In the genomic region with DNA sequence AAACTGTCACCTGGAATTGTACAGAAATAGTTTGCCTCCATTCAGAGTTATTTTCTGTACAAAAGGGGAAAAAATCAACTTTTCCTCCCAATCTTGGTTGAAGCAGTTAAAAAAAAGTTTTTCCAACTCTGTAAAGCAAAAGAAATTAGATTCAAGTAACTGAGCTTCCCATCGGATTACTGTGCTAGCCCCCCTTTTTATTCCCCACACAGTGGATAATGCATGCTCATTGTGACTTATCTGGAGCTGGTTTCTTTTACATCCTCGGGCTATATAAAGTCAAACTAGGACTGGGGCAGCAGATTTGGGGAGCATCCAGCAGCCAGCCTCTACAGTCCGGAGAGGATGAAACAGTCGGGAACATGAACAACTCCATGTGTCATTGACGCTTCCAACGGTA, we compare ENCODE assay signal across 10 cellular contexts. TPM values are rescaled to one million over a fixed set of nuclear protein-coding genes. Genes with fewer than 3 reads are reported as not detected.
"Had no signal": no experiment of that assay in that cellular context is flagged by ENCODE, and none has a peak within 500 bp of the region (broad histone marks: within the 10 kb centered on the region; RNA-seq: fewer than 3 reads in every experiment).

A gene (plus strand): TSS at position 301 of the 400 bp plus-strand sequence. CDS start 335 bp downstream, outside the sequence.

- H3K27ac ChIP-seq: HL-60 had no signal

- FAIRE-seq: HepG2, HTR-8/SVneo, K562 had no signal

- H3K4me3 ChIP-seq: K562 had no signal

- H3K36me3 Mint-ChIP-seq: IgD-negative memory B cell had no signal

- ATAC-seq: HepG2, K562 had no signal

- H3K27ac Mint-ChIP-seq: IgD-negative memory B cell had no signal

- H3K4me1 Mint-ChIP-seq: IgD-negative memory B cell had no signal

- DNase-seq: IMR-90, KBM-7, KG1 had no signal

- H3K4me3 Mint-ChIP-seq: IgD-negative memory B cell had no signal

RNA-seq across cellular contexts. Expression of the gene that starts here (rescaled TPM):
- total RNA-seq: HT-29, HT1080, IMR-90, K562 had no signal
- polyA plus RNA-seq: IgD-negative memory B cell, IMR-90, K562 had no signal
